ENCODE assay signal across 8 cellular contexts in genomic region chr7:73154586-73155038, GRCh38.
DNase-seq lines count a peak whose midpoint lies in the region; ATAC-seq, FAIRE-seq and TF ChIP-seq lines count a peak whose summit lies in the region.
"Not testable (repeated sequence)": the region's sequence is repeated elsewhere in the genome, so short reads cannot be mapped to it uniquely, and the experiment has no call there.

No MANE protein-coding gene starts in this region.

- not testable (repeated sequence) for H3K36me3 ChIP-seq in NT2/D1 (ENCODE audit: insufficient read depth, insufficient read length, low read length); kidney epithelial cell (ENCODE audit: control insufficient read depth, insufficient read depth, low read length); small intestine (ENCODE audit: control insufficient read depth in 2 of 2, insufficient read depth in 2 of 2, low read length in 2 of 2); transverse colon

- H3K9ac ChIP-seq in NT2/D1 (ENCODE audit: insufficient read length, low read depth), result not testable (repeated sequence)

- not testable (repeated sequence) for H3K4me1 ChIP-seq in NT2/D1 (ENCODE audit: insufficient read depth, insufficient read length); small intestine (ENCODE audit: control insufficient read depth in 2 of 2, insufficient read depth in 1 of 2, low read depth in 1 of 2, low read length in 1 of 2); transverse colon

- intact Hi-C loops in transverse colon (cut with DNase I; ENCODE audit: low total_unique reads), result not testable (repeated sequence)

- H3K9me3 ChIP-seq in NT2/D1 (ENCODE audit: insufficient read depth, low read length); small intestine (ENCODE audit: control insufficient read depth, low read depth); transverse colon: not testable (repeated sequence)

- DNase-seq in NT2/D1 (ENCODE audit: low read depth, low spot score) (peak; percentile 15), chondrocyte (ENCODE audit: low spot score) (peak; percentile 88), small intestine (peak; percentile 49), transverse colon (peak; percentile 88)
- peak; percentile 45 to 60 for DNase-seq in activated CD8-positive, alpha-beta memory T cell treated with anti-CD3 and anti-CD28 coated beads for 4 hours (ENCODE audit: low read depth in 2 of 2)
- not testable (repeated sequence) for DNase-seq in kidney epithelial cell (ENCODE audit: low read depth)

- H3K9me3 Mint-ChIP-seq in chondrocyte (ENCODE audit: low read depth), result not testable (repeated sequence)

- not testable (repeated sequence) for H3K4me1 Mint-ChIP-seq in chondrocyte (ENCODE audit: low read depth)

- not testable (repeated sequence) for H3K27ac ChIP-seq in small intestine (ENCODE audit: low read depth in 1 of 2, low read length in 1 of 2)
- peak overlapping the region in 3 of 4 donors; percentile 49 to 55 (median 54) for H3K27ac ChIP-seq in transverse colon

- not testable (repeated sequence) for H3K27me3 Mint-ChIP-seq in chondrocyte (ENCODE audit: low read depth)

- FAIRE-seq in small intestine (lab: Jason Lieb, UNC), result not testable (repeated sequence)

- H3K27ac Mint-ChIP-seq in chondrocyte (ENCODE audit: unreplicated experiment), result not testable (repeated sequence)

- 0 to 7% (median 0%) methylated on average over 3 to 37 of the region's 48 CpGs for WGBS in small intestine, 3 donors
- WGBS in transverse colon (ENCODE audit: low coverage in 1 of 2), 2 donors, result no CpG with 5 or more reads among the region's 48 CpGs

- TF ChIP-seq POLR2A in transverse colon (IDR thresholded peaks at IDR 0.05), result not testable (repeated sequence)

- ATAC-seq in GM18909 (IDR thresholded peaks at IDR 0.05; ENCODE audit: poor library complexity, unreplicated experiment) (peak; percentile 91), HG02870 (IDR thresholded peaks at IDR 0.05; ENCODE audit: unreplicated experiment) (peak; percentile 75)

- not testable (repeated sequence) for TF ChIP-seq CTCF in chondrocyte (IDR thresholded peaks at IDR 0.05); kidney epithelial cell (IDR thresholded peaks at IDR 0.05; ENCODE audit: insufficient read depth, low read length, poor library complexity, severe bottlenecking); transverse colon (IDR thresholded peaks at IDR 0.05)

- TF ChIP-seq EP300 in transverse colon (IDR thresholded peaks at IDR 0.05; ENCODE audit: low read depth), result not testable (repeated sequence)

- H3K27me3 ChIP-seq in NT2/D1 (ENCODE audit: insufficient read depth, insufficient read length); kidney epithelial cell (ENCODE audit: control insufficient read depth, insufficient read depth, low read length); small intestine (ENCODE audit: control insufficient read depth in 2 of 2, insufficient read depth in 2 of 2, low read length in 2 of 2); transverse colon: not testable (repeated sequence)

- peak overlapping the region; percentile 68 for H3K4me3 Mint-ChIP-seq in chondrocyte (ENCODE audit: unreplicated experiment)

- not testable (repeated sequence) for H3K36me3 Mint-ChIP-seq in chondrocyte (ENCODE audit: low read depth)

- in situ Hi-C loops in transverse colon (cut with MboI; ENCODE audit: low pct_ligation_motif_present in 1 of 4, low pct_unique_long_range_greater_than_20kb in 1 of 4, low sequenced_read_pairs in 3 of 4), result not testable (repeated sequence)

- not testable (repeated sequence) for H3K4me3 ChIP-seq in NT2/D1 (ENCODE audit: insufficient read length, low read depth)
- H3K4me3 ChIP-seq in kidney epithelial cell (ENCODE audit: low read depth, low read length), result peak overlapping the region; percentile 20
- peak overlapping the region; percentile 30 to 46 for H3K4me3 ChIP-seq in small intestine (ENCODE audit: low read depth in 1 of 2, low read length in 2 of 2)
- peak overlapping the region in 3 of 4 donors; percentile 29 to 41 (median 37) for H3K4me3 ChIP-seq in transverse colon
